ENCODE assay signal across 1 cellular context in genomic region chr1:53104289-53104913, GRCh38.
TF ChIP-seq lines count a peak whose summit lies in the region.

No MANE protein-coding gene starts in this region.

TF ChIP-seq in A549, 52 proteins besides CTCF, POLR2A, EP300 and RAD21 (continued from another document):
- TF ChIP-seq EHF (CRISPR knock-in tag; IDR thresholded peaks at IDR 0.05) (no peak), FOXS1 (CRISPR knock-in tag; IDR thresholded peaks at IDR 0.05) (no peak), PHF8 (IDR thresholded peaks at IDR 0.05; ENCODE audit: borderline replicate concordance, low read depth) (no peak), CHD4 (IDR thresholded peaks at IDR 0.05; ENCODE audit: borderline replicate concordance) (no peak), TP53 (CRISPR knock-in tag; IDR thresholded peaks at IDR 0.05) (no peak), USF2 (IDR thresholded peaks at IDR 0.05) (no peak), RNF2 (IDR thresholded peaks at IDR 0.05; ENCODE audit: borderline replicate concordance, low read depth) (no peak), ZC3H11A (IDR thresholded peaks at IDR 0.05) (no peak), MYC (IDR thresholded peaks at IDR 0.05; ENCODE audit: borderline replicate concordance, low read length) (no peak), MAZ (IDR thresholded peaks at IDR 0.05; ENCODE audit: borderline replicate concordance, low read depth, low read length) (no peak), EHMT2 (IDR thresholded peaks at IDR 0.05; ENCODE audit: low read depth) (no peak)
